ENCODE assay signal across 1 cellular context in the genomic region with DNA sequence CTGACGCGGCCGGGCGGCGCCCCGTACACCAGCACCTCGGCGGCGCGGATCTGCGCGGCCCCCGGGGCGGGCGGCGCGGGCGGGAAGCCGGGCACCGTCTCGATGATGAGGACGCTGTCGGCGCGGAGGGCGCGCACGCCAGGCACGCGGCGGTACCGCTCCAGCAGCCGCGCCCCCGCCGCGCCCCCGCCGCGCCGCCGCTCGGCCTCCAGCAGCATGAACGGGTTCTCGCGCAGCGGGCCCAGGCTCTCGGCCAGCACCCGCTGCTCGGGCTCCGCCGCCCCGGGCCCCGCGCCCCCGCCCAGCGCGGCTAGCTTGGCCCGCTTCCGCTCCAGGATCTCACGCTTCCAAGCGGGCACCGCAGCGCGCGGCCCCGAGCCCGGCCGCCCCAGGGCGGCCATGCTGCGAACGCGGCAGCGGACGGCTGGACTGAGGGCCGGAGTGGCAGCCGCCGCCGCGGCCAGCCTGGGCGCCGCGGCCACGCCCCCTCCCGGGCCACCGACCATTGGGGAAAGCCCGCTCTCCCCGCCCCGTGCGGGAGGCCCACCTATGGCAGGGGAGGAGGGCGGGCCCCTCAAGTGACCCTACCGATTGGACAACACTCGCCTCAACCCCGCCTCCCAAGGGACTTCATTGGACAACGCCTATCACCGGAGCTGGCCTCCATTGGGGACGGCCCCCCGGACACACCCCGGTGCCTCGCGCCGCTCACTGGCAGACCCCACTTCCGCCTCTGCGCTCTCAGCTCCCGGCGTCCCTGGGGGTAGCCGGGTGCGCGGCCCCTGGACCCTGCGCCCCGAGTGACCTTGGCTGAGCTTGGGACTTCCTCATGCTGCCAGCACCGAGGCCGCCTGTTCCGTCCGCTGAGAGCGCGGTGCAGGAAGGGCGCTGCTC.
A peak's percentile ranks its signal among the peaks of the same experiment; 100 is the strongest.
TF ChIP-seq lines count a peak whose summit lies in the region.

A gene with protein sequence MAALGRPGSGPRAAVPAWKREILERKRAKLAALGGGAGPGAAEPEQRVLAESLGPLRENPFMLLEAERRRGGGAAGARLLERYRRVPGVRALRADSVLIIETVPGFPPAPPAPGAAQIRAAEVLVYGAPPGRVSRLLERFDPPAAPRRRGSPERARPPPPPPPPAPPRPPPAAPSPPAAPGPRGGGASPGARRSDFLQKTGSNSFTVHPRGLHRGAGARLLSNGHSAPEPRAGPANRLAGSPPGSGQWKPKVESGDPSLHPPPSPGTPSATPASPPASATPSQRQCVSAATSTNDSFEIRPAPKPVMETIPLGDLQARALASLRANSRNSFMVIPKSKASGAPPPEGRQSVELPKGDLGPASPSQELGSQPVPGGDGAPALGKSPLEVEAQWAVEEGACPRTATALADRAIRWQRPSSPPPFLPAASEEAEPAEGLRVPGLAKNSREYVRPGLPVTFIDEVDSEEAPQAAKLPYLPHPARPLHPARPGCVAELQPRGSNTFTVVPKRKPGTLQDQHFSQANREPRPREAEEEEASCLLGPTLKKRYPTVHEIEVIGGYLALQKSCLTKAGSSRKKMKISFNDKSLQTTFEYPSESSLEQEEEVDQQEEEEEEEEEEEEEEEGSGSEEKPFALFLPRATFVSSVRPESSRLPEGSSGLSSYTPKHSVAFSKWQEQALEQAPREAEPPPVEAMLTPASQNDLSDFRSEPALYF (minus strand): TSS at position 431 of the 894 bp plus-strand sequence. CDS start 30 bp downstream, at position 401.

TF ChIP-seq in HepG2, 621 proteins besides CTCF, POLR2A, EP300 and RAD21 (continued from another document and continues in another):
- TF ChIP-seq DR1 (CRISPR knock-in tag; IDR thresholded peaks at IDR 0.05): peak; percentile 44
- TF ChIP-seq KLF12 (CRISPR knock-in tag; IDR thresholded peaks at IDR 0.05; ENCODE audit: borderline replicate concordance): peak; percentile 52; the same call in 1 of the 2 replicates
- TF ChIP-seq ZNF232 (CRISPR knock-in tag; IDR thresholded peaks at IDR 0.05; ENCODE audit: borderline replicate concordance): no peak
- peak; percentile 91 for TF ChIP-seq KDM2A (CRISPR knock-in tag; IDR thresholded peaks at IDR 0.05; ENCODE audit: borderline replicate concordance, low read depth)
- peak; percentile 33 for TF ChIP-seq TAF15 (IDR thresholded peaks at IDR 0.05; ENCODE audit: low read depth, low read length, poor library complexity, severe bottlenecking)
- TF ChIP-seq TP53 (CRISPR knock-in tag; conservative IDR thresholded peaks at IDR 0.05): no peak
- no peak for TF ChIP-seq ZNF329 (CRISPR knock-in tag; IDR thresholded peaks at IDR 0.05; ENCODE audit: low read depth)
- TF ChIP-seq, protein P1, sequence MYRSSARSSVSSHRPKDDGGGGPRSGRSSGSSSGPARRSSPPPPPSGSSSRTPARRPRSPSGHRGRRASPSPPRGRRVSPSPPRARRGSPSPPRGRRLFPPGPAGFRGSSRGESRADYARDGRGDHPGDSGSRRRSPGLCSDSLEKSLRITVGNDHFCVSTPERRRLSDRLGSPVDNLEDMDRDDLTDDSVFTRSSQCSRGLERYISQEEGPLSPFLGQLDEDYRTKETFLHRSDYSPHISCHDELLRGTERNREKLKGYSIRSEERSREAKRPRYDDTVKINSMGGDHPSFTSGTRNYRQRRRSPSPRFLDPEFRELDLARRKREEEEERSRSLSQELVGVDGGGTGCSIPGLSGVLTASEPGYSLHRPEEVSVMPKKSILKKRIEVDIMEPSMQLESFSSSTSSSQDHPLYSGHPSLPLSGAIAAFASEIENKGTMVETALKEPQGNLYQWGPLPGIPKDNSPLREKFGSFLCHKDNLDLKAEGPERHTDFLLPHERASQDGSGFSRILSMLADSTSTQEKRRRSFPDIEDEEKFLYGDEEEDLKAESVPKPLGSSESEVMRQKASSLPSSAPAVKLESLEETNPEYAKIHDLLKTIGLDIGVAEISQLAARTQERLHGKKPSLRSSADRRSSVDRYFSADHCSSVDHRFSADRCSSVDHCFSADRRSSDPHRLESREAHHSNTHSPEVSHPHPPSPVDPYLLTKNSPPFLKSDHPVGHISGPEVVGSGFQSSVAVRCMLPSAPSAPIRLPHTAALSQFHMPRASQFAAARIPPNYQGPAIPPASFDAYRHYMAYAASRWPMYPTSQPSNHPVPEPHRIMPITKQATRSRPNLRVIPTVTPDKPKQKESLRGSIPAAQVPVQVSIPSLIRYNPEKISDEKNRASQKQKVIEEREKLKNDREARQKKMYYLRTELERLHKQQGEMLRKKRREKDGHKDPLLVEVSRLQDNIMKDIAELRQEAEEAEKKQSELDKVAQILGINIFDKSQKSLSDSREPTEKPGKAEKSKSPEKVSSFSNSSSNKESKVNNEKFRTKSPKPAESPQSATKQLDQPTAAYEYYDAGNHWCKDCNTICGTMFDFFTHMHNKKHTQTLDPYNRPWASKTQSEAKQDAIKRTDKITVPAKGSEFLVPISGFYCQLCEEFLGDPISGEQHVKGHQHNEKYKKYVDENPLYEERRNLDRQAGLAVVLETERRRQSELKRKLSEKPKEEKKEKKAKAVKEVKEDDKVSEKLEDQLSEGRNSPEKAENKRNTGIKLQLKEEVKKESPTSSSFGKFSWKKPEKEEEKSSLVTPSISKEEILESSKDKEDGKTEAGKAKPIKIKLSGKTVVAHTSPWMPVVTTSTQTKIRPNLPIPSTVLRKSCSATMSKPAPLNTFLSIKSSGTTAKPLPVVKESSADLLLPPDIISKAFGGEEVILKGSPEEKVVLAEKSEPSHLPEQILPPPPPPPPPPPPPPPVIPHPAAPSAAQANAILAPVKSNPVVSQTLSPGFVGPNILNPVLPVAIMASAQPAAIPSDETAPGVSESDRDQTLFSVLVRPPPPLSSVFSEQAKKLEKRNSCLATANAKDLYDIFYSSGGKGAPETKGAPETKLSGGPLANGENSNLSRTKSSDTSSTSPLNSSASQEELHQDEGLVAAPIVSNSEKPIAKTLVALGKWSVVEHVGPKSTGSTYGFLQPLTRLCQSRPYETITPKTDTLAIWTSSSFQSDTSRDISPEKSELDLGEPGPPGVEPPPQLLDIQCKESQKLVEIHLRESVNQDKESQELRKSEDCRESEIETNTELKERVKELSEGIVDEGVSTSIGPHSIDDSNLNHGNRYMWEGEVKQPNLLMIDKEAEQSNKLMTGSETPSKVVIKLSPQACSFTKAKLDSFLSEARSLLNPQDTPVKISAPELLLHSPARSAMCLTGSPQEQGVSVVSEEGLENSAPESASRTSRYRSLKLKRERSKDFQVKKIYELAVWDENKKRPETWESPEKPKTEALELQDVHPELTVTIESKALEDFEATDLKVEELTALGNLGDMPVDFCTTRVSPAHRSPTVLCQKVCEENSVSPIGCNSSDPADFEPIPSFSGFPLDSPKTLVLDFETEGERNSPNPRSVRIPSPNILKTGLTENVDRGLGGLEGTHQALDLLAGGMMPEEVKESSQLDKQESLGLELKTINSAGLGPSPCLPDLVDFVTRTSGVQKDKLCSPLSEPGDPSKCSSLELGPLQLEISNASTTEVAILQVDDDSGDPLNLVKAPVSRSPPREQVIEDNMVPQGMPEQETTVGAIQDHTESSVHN (CRISPR knock-in tag; IDR thresholded peaks at IDR 0.05): no peak
- TF ChIP-seq, protein P2, sequence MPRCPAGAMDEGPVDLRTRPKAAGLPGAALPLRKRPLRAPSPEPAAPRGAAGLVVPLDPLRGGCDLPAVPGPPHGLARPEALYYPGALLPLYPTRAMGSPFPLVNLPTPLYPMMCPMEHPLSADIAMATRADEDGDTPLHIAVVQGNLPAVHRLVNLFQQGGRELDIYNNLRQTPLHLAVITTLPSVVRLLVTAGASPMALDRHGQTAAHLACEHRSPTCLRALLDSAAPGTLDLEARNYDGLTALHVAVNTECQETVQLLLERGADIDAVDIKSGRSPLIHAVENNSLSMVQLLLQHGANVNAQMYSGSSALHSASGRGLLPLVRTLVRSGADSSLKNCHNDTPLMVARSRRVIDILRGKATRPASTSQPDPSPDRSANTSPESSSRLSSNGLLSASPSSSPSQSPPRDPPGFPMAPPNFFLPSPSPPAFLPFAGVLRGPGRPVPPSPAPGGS (CRISPR knock-in tag; IDR thresholded peaks at IDR 0.05): peak; percentile 87
- TF ChIP-seq, protein P3, sequence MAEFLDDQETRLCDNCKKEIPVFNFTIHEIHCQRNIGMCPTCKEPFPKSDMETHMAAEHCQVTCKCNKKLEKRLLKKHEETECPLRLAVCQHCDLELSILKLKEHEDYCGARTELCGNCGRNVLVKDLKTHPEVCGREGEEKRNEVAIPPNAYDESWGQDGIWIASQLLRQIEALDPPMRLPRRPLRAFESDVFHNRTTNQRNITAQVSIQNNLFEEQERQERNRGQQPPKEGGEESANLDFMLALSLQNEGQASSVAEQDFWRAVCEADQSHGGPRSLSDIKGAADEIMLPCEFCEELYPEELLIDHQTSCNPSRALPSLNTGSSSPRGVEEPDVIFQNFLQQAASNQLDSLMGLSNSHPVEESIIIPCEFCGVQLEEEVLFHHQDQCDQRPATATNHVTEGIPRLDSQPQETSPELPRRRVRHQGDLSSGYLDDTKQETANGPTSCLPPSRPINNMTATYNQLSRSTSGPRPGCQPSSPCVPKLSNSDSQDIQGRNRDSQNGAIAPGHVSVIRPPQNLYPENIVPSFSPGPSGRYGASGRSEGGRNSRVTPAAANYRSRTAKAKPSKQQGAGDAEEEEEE (CRISPR knock-in tag; IDR thresholded peaks at IDR 0.05; ENCODE audit: borderline replicate concordance): no peak
- TF ChIP-seq, protein P4, sequence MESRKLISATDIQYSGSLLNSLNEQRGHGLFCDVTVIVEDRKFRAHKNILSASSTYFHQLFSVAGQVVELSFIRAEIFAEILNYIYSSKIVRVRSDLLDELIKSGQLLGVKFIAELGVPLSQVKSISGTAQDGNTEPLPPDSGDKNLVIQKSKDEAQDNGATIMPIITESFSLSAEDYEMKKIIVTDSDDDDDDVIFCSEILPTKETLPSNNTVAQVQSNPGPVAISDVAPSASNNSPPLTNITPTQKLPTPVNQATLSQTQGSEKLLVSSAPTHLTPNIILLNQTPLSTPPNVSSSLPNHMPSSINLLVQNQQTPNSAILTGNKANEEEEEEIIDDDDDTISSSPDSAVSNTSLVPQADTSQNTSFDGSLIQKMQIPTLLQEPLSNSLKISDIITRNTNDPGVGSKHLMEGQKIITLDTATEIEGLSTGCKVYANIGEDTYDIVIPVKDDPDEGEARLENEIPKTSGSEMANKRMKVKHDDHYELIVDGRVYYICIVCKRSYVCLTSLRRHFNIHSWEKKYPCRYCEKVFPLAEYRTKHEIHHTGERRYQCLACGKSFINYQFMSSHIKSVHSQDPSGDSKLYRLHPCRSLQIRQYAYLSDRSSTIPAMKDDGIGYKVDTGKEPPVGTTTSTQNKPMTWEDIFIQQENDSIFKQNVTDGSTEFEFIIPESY (CRISPR knock-in tag; IDR thresholded peaks at IDR 0.05): no peak; the same call in 1 of the 2 replicates
- TF ChIP-seq, protein P5, sequence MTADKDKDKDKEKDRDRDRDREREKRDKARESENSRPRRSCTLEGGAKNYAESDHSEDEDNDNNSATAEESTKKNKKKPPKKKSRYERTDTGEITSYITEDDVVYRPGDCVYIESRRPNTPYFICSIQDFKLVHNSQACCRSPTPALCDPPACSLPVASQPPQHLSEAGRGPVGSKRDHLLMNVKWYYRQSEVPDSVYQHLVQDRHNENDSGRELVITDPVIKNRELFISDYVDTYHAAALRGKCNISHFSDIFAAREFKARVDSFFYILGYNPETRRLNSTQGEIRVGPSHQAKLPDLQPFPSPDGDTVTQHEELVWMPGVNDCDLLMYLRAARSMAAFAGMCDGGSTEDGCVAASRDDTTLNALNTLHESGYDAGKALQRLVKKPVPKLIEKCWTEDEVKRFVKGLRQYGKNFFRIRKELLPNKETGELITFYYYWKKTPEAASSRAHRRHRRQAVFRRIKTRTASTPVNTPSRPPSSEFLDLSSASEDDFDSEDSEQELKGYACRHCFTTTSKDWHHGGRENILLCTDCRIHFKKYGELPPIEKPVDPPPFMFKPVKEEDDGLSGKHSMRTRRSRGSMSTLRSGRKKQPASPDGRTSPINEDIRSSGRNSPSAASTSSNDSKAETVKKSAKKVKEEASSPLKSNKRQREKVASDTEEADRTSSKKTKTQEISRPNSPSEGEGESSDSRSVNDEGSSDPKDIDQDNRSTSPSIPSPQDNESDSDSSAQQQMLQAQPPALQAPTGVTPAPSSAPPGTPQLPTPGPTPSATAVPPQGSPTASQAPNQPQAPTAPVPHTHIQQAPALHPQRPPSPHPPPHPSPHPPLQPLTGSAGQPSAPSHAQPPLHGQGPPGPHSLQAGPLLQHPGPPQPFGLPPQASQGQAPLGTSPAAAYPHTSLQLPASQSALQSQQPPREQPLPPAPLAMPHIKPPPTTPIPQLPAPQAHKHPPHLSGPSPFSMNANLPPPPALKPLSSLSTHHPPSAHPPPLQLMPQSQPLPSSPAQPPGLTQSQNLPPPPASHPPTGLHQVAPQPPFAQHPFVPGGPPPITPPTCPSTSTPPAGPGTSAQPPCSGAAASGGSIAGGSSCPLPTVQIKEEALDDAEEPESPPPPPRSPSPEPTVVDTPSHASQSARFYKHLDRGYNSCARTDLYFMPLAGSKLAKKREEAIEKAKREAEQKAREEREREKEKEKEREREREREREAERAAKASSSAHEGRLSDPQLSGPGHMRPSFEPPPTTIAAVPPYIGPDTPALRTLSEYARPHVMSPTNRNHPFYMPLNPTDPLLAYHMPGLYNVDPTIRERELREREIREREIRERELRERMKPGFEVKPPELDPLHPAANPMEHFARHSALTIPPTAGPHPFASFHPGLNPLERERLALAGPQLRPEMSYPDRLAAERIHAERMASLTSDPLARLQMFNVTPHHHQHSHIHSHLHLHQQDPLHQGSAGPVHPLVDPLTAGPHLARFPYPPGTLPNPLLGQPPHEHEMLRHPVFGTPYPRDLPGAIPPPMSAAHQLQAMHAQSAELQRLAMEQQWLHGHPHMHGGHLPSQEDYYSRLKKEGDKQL (CRISPR knock-in tag; IDR thresholded peaks at IDR 0.05; ENCODE audit: low read depth): no peak
- TF ChIP-seq RFXAP (CRISPR knock-in tag; IDR thresholded peaks at IDR 0.05; ENCODE audit: borderline replicate concordance): peak; percentile 79
- TF ChIP-seq, protein P6, sequence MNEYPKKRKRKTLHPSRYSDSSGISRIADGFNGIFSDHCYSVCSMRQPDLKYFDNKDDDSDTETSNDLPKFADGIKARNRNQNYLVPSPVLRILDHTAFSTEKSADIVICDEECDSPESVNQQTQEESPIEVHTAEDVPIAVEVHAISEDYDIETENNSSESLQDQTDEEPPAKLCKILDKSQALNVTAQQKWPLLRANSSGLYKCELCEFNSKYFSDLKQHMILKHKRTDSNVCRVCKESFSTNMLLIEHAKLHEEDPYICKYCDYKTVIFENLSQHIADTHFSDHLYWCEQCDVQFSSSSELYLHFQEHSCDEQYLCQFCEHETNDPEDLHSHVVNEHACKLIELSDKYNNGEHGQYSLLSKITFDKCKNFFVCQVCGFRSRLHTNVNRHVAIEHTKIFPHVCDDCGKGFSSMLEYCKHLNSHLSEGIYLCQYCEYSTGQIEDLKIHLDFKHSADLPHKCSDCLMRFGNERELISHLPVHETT (CRISPR knock-in tag; conservative IDR thresholded peaks at IDR 0.05): peak; percentile 94
- TF ChIP-seq ZNF549 (CRISPR knock-in tag; IDR thresholded peaks at IDR 0.05): no peak
- no peak for TF ChIP-seq ZBTB42 (CRISPR knock-in tag; IDR thresholded peaks at IDR 0.05)
- no peak for TF ChIP-seq ZNF83 (CRISPR knock-in tag; IDR thresholded peaks at IDR 0.05; ENCODE audit: borderline replicate concordance)
